8 cellular contexts compared by ENCODE assay signal in genomic region chr19:50003810-50004419, GRCh38. TPM values are rescaled to one million over a fixed set of nuclear protein-coding genes. Genes with fewer than 3 reads are reported as not detected.
DNase-seq lines count a peak whose midpoint lies in the region; TF ChIP-seq lines count a peak whose summit lies in the region.

No MANE protein-coding gene starts in this region.

- DNase-seq in DMS53 (lab: John Stamatoyannopoulos, UW), result peak; percentile 46
- peak; percentile 69 to 75 for DNase-seq in Kasumi-1 (lab: John Stamatoyannopoulos, UW)
- peak; percentile 9 for DNase-seq in activated effector memory CD4-positive, alpha-beta T cell treated with Interleukin-2 at 50 U/mL for 16 hours
- peak; percentile 77 for DNase-seq in right atrium auricular region (ENCODE audit: low spot score)
- DNase-seq in superior temporal gyrus (ENCODE audit: extremely low spot score), result peak; percentile 62
- DNase-seq in NCI-H1048 (lab: John Stamatoyannopoulos, UW), result no peak
- DNase-seq in hippocampal formation (lab: John Stamatoyannopoulos, UW), result no peak
- no peak for DNase-seq in NCI-H69 (lab: John Stamatoyannopoulos, UW)

- H3K4me1 ChIP-seq in right atrium auricular region, result peaks cover 0 to 16% of the 10 kb centered on the region in 2 donors

- no peak overlapping the region for H3K4me3 ChIP-seq in right atrium auricular region

- TF ChIP-seq CTCF in right atrium auricular region (IDR thresholded peaks at IDR 0.05), result no peak

- H3K27ac ChIP-seq in right atrium auricular region, result peak overlapping the region in 1 of 2 donors; percentile 75

- no peaks in the 10 kb centered on the region for H3K27me3 ChIP-seq in right atrium auricular region

- H3K36me3 ChIP-seq in right atrium auricular region, result peaks cover 85% of the 10 kb centered on the region

- no peaks in the 10 kb centered on the region for H3K9me3 ChIP-seq in right atrium auricular region

RNA-seq across cellular contexts. Expression of gene VRK3, which starts 21.3 kb away (rescaled TPM):
- total RNA-seq in right atrium auricular region, result 10 to 100 TPM; 20.5 to 25.5 TPM

RNA-seq across cellular contexts. Expression of gene ZNF473, which starts 21.9 kb away (rescaled TPM):
- total RNA-seq in right atrium auricular region, result 1 to 10 TPM; 2.3 to 4.2 TPM

RNA-seq across cellular contexts. Expression of gene SIGLEC11, which starts 42.9 kb away (rescaled TPM):
- 1 to 10 TPM in 1 of 2 donors, under 1 TPM in 1; 0.19 to 2.2 TPM for total RNA-seq in right atrium auricular region

Comparison
In these comparisons a context has a peak if more than half of its experiments do, and no peak if none do; other contexts are left out.
1. DNase-seq: peak in DMS53 (single experiment), Kasumi-1 (2 of 2), activated effector memory CD4-positive, alpha-beta T cell treated with Interleukin-2 at 50 U/mL for 16 hours (single experiment), right atrium auricular region (single experiment) and superior temporal gyrus (single experiment); none in NCI-H1048 (single experiment), hippocampal formation (0 of 2) and NCI-H69 (single experiment).